26 cellular contexts compared by ENCODE assay signal in genomic region chr16:4655801-4656200, GRCh38. TPM values are rescaled to one million over a fixed set of nuclear protein-coding genes. Genes with fewer than 3 reads are reported as not detected.
DNase-seq lines count a peak whose midpoint lies in the region; ATAC-seq, FAIRE-seq and TF ChIP-seq lines count a peak whose summit lies in the region.
"Had no signal": no experiment of that assay in that cellular context is flagged by ENCODE, and none has a peak within 500 bp of the region (broad histone marks: within the 10 kb centered on the region; RNA-seq: fewer than 3 reads in every experiment).

No MANE protein-coding gene starts in this region.

- peaks cover 29% of the 10 kb centered on the region for H3K36me3 Mint-ChIP-seq in Caco-2 (ENCODE audit: insufficient read depth, unreplicated experiment)
- no peaks in the 10 kb centered on the region for H3K36me3 Mint-ChIP-seq in glutamatergic neuron (ENCODE audit: unreplicated experiment)
- peaks cover 59% of the 10 kb centered on the region for H3K36me3 Mint-ChIP-seq in CD8-positive, alpha-beta T cell

- no peak for DNase-seq in Caco-2
- no peak for DNase-seq in glutamatergic neuron
- no peak for DNase-seq in small intestine
- no peak for DNase-seq in CD8-positive, alpha-beta T cell
- DNase-seq in pancreas: no peak
- no peak for DNase-seq in iPS-NIHi7 (ENCODE audit: extremely low spot score)
- DNase-seq: ACHN; C1 segment of cervical spinal cord; CD8-positive, alpha-beta memory T cell; DMS53; GDM1; Karpas-422; NCI-H1694; NCI-H2081; NCI-H2171; NCI-H524 treated with DMSO at 0.1 percent for 48 hours had no signal

- H3K9me3 ChIP-seq in BLaER1 (no peaks in the 10 kb centered on the region), Caco-2 (no peaks in the 10 kb centered on the region), small intestine (ENCODE audit: control insufficient read depth, low read depth) (no peaks in the 10 kb centered on the region), pancreas (no peaks in the 10 kb centered on the region)
- no peaks in the 10 kb centered on the region for H3K9me3 ChIP-seq in CD8-positive, alpha-beta T cell (ENCODE audit: low read length)
- H3K9me3 ChIP-seq: SJSA1 had no signal

- peaks cover 11% of the 10 kb centered on the region for H3K4me1 Mint-ChIP-seq in Caco-2 (ENCODE audit: low read depth, unreplicated experiment)
- peaks cover 8% of the 10 kb centered on the region for H3K4me1 Mint-ChIP-seq in glutamatergic neuron (ENCODE audit: low read depth, unreplicated experiment)
- H3K4me1 Mint-ChIP-seq in CD8-positive, alpha-beta T cell (ENCODE audit: low read depth): peaks cover 21% of the 10 kb centered on the region

- H3K4me1 ChIP-seq in BLaER1 (peaks cover 93% of the 10 kb centered on the region), Caco-2 (peaks cover 29% of the 10 kb centered on the region), small intestine (ENCODE audit: control insufficient read depth in 2 of 2, insufficient read depth in 1 of 2, low read depth in 1 of 2, low read length in 1 of 2) (peaks cover 0 to 3% of the 10 kb centered on the region in 2 donors), pancreas (peaks cover 24 to 26% (median 24%) of the 10 kb centered on the region in 3 donors)
- H3K4me1 ChIP-seq in CD8-positive, alpha-beta T cell (ENCODE audit: insufficient read depth, low read length): peaks cover 23% of the 10 kb centered on the region
- H3K4me1 ChIP-seq: SJSA1 had no signal

- H3K9ac ChIP-seq in BLaER1: 0 out of 2 replicates have a peak overlapping the region, but pooled peaks have one; percentile 10

- no peak for ATAC-seq in CD8-positive, alpha-beta T cell
- ATAC-seq in HG03565 (IDR thresholded peaks at IDR 0.05; ENCODE audit: unreplicated experiment): no peak
- ATAC-seq in pancreas: no peak
- ATAC-seq: HCT116 had no signal

- peak overlapping the region; percentile 86 for H3K27ac Mint-ChIP-seq in Caco-2 (ENCODE audit: unreplicated experiment)
- peak overlapping the region; percentile 87 for H3K27ac Mint-ChIP-seq in glutamatergic neuron (ENCODE audit: unreplicated experiment)
- H3K27ac Mint-ChIP-seq in CD8-positive, alpha-beta T cell: no peak overlapping the region
- H3K27ac Mint-ChIP-seq: IgD-negative memory B cell had no signal

- CTCF ChIA-PET in Caco-2 (lab: Charles Lee): no interaction called here
- CTCF ChIA-PET in CD8-positive, alpha-beta T cell (lab: Charles Lee): interaction anchor here (0.8 kb wide), 1 partner anchor 70 kb away, joined by 4 read pairs; no protein-coding TSS in a partner anchor

- intact Hi-C loops in Caco-2 (cut with micrococcal nuclease; ENCODE audit: unreplicated experiment): loop anchor here (2.0 kb wide), 1 partner anchor 31 kb away; the partner anchor contains the start of gene MGRN1
- intact Hi-C loops in CD8-positive, alpha-beta T cell (cut with DNase I, micrococcal nuclease): no loop called here
- intact Hi-C loops in pancreas (cut with DNase I): no loop called here

- H3K4me2 ChIP-seq in BLaER1: peak overlapping the region; percentile 56

- no peaks in the 10 kb centered on the region for H3K27me3 Mint-ChIP-seq in Caco-2 (ENCODE audit: insufficient read depth, unreplicated experiment)
- H3K27me3 Mint-ChIP-seq in glutamatergic neuron (ENCODE audit: unreplicated experiment): peaks cover 7% of the 10 kb centered on the region
- no peaks in the 10 kb centered on the region for H3K27me3 Mint-ChIP-seq in CD8-positive, alpha-beta T cell (ENCODE audit: low read depth)
- H3K27me3 Mint-ChIP-seq: CD8-positive, alpha-beta memory T cell; IgD-negative memory B cell had no signal

- H3K36me3 ChIP-seq in BLaER1: peaks cover 90% of the 10 kb centered on the region
- H3K36me3 ChIP-seq in Caco-2 (ENCODE audit: control insufficient read depth, insufficient read depth, low read length): peaks cover 5% of the 10 kb centered on the region
- H3K36me3 ChIP-seq in small intestine (ENCODE audit: control insufficient read depth in 2 of 2, insufficient read depth in 2 of 2, low read length in 2 of 2): peaks cover 8 to 19% of the 10 kb centered on the region in 2 donors
- peaks cover 20% of the 10 kb centered on the region for H3K36me3 ChIP-seq in CD8-positive, alpha-beta T cell (ENCODE audit: insufficient read depth, low read length)
- peaks cover 0 to 44% (median 5%) of the 10 kb centered on the region in 3 donors for H3K36me3 ChIP-seq in pancreas

- POLR2A ChIA-PET in Caco-2 (lab: Charles Lee): interaction anchor here (0.5 kb wide), 1 partner anchor 251 kb away, joined by 3 read pairs; no protein-coding TSS in a partner anchor
- POLR2A ChIA-PET in CD8-positive, alpha-beta T cell (lab: Charles Lee): no interaction called here

- FAIRE-seq in small intestine (lab: Jason Lieb, UNC): no peak
- no peak for FAIRE-seq in pancreas (lab: Jason Lieb, UNC)
- FAIRE-seq: D721Med, GM18507, H1, HTR-8/SVneo, RCC 7860 had no signal

- no TSS peak for BruUV-seq in Caco-2 (replicated peaks; lab: Mats Ljungman, UMichigan)

- H3K4me3 ChIP-seq in BLaER1 (no peak overlapping the region), Caco-2 (ENCODE audit: low read depth, low read length) (no peak overlapping the region), small intestine (ENCODE audit: low read depth in 1 of 2, low read length in 2 of 2) (no peak overlapping the region), pancreas (no peak overlapping the region)
- H3K4me3 ChIP-seq in CD8-positive, alpha-beta T cell (ENCODE audit: low read depth, low read length): no peak overlapping the region
- H3K4me3 ChIP-seq: SJSA1 had no signal

- peaks cover 100% of the 10 kb centered on the region for H4K20me1 ChIP-seq in BLaER1

- H3K27ac ChIP-seq in BLaER1: no peak overlapping the region
- peak overlapping the region; percentile 84 to 92 for H3K27ac ChIP-seq in small intestine (ENCODE audit: low read depth in 1 of 2, low read length in 1 of 2)
- H3K27ac ChIP-seq in CD8-positive, alpha-beta T cell (ENCODE audit: low read depth, low read length): no peak overlapping the region
- peak overlapping the region in 1 of 4 donors; percentile 79 for H3K27ac ChIP-seq in pancreas
- H3K27ac ChIP-seq: SJSA1 had no signal

- WGBS in small intestine, 3 donors: 73 to 87% (median 81%) methylated on average over 6 of the region's 6 CpGs
- 91 to 100% methylated on average over 6 of the region's 6 CpGs for WGBS in pancreas, 2 donors

- H3K4me3 Mint-ChIP-seq in Caco-2 (ENCODE audit: unreplicated experiment) (no peak overlapping the region), glutamatergic neuron (ENCODE audit: unreplicated experiment) (peak overlapping the region; percentile 5)
- no peak overlapping the region for H3K4me3 Mint-ChIP-seq in CD8-positive, alpha-beta T cell
- H3K4me3 Mint-ChIP-seq: CD8-positive, alpha-beta memory T cell; IgD-negative memory B cell had no signal

- H3K9me3 Mint-ChIP-seq in Caco-2 (ENCODE audit: unreplicated experiment) (no peaks in the 10 kb centered on the region), glutamatergic neuron (ENCODE audit: unreplicated experiment) (peaks cover 5% of the 10 kb centered on the region)
- no peaks in the 10 kb centered on the region for H3K9me3 Mint-ChIP-seq in CD8-positive, alpha-beta T cell
- H3K9me3 Mint-ChIP-seq: CD8-positive, alpha-beta memory T cell; IgD-negative memory B cell had no signal

- H3K27me3 ChIP-seq in BLaER1 (peaks cover 6% of the 10 kb centered on the region; the same call in 1 of the 2 replicates), Caco-2 (replicated peaks; ENCODE audit: control insufficient read depth, insufficient read depth, low read length) (no peaks in the 10 kb centered on the region), small intestine (ENCODE audit: control insufficient read depth in 2 of 2, insufficient read depth in 2 of 2, low read length in 2 of 2) (no peaks in the 10 kb centered on the region), pancreas (no peaks in the 10 kb centered on the region)
- no peaks in the 10 kb centered on the region for H3K27me3 ChIP-seq in CD8-positive, alpha-beta T cell (ENCODE audit: insufficient read depth, low read length)
- H3K27me3 ChIP-seq: SJSA1 had no signal

- TF ChIP-seq CTCF in Caco-2 (IDR thresholded peaks at IDR 0.05; ENCODE audit: insufficient read depth in 1 of 2, low read depth in 1 of 2, low read length in 1 of 2, severe bottlenecking in 1 of 2, unreplicated experiment in 1 of 2): no peak
- no peak for TF ChIP-seq CTCF in glutamatergic neuron (IDR thresholded peaks at IDR 0.05; ENCODE audit: partially characterized antibody, unreplicated experiment)
- TF ChIP-seq CTCF in CD8-positive, alpha-beta T cell (IDR thresholded peaks at IDR 0.05): no peak
- TF ChIP-seq CTCF in pancreas (IDR thresholded peaks at IDR 0.05): no peak

RNA-seq across cellular contexts. Expression of gene MGRN1, which starts 31.2 kb away (rescaled TPM):
- total RNA-seq in Caco-2 (2022): 67.1 and 72.3 TPM in 2 replicates
- total RNA-seq in glutamatergic neuron (ENCODE audit: unreplicated experiment): 150 TPM
- 10 to 100 TPM; 21.1 to 25.6 (median 25.5) TPM for polyA plus RNA-seq in small intestine
- 10 to 100 TPM; 46.5 to 48.6 TPM for total RNA-seq in CD8-positive, alpha-beta T cell
- total RNA-seq in pancreas: 10 to 100 TPM; 29.0 to 43.8 (median 33.0) TPM
- polyA plus RNA-seq in pancreas: 10 to 100 TPM; 17.2 to 29.9 TPM

RNA-seq across cellular contexts. Expression of gene NUDT16L1, which starts 37.6 kb away (rescaled TPM):
- total RNA-seq in Caco-2 (2022) (27.9 and 31.3 TPM in 2 replicates), glutamatergic neuron (ENCODE audit: unreplicated experiment) (34.3 TPM), pancreas (10 to 100 TPM in 5 of 6 donors, 1 to 10 TPM in 1; 7.0 to 16.5 (median 12.8) TPM)
- polyA plus RNA-seq in small intestine (10 to 100 TPM; 44.5 to 73.1 (median 61.6) TPM), pancreas (10 to 100 TPM; 17.3 to 32.3 TPM)
- 10 to 100 TPM; 72.9 to 76.5 TPM for total RNA-seq in CD8-positive, alpha-beta T cell

RNA-seq across cellular contexts. Expression of gene UBALD1, which starts 41.1 kb away (rescaled TPM):
- 32.4 and 36.2 TPM in 2 replicates for total RNA-seq in Caco-2 (2022)
- total RNA-seq in glutamatergic neuron (ENCODE audit: unreplicated experiment): 54.6 TPM
- 10 to 100 TPM; 21.7 to 27.8 (median 25.3) TPM for polyA plus RNA-seq in small intestine
- total RNA-seq in CD8-positive, alpha-beta T cell: 10 to 100 TPM; 17.1 to 19.9 TPM
- 10 to 100 TPM in 5 of 6 donors, 1 to 10 TPM in 1; 9.1 to 19.4 (median 14.3) TPM for total RNA-seq in pancreas
- 10 to 100 TPM; 29.3 to 42.5 TPM for polyA plus RNA-seq in pancreas

Comparison
In these comparisons a context has a peak if more than half of its experiments do, and no peak if none do; other contexts are left out.
1. H3K27ac ChIP-seq: peak in small intestine (2 of 2); none in BLaER1 (single experiment) and CD8-positive, alpha-beta T cell (single experiment).